In the genomic region with DNA sequence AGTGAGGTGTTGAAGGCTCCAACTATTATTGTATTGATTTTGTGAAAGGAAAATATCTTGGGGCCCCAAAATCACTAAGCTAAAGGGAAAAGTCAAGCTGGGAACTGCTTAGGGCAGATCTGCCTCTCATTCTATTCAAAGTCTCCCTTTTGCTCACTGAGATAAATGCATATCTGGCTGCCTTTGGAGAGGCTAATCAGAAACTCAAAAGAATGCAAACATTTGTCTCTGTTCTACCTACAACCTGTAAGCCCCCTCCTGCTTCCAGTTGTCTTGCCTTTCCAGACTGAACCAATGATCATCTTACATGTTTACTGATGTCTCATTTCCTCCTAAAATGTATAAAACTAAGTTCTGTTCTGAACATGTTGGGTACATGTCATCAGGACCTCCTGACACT, we compare ENCODE assay signal across 20 cellular contexts.
"Had no signal": no experiment of that assay in that cellular context is flagged by ENCODE, and none has a peak within 500 bp of the region (broad histone marks: within the 10 kb centered on the region; RNA-seq: fewer than 3 reads in every experiment).

No MANE protein-coding gene starts in this region.

- DNase-seq: effector memory CD4-positive, alpha-beta T cell; glutamatergic neuron; left ventricle myocardium superior; mucosa of descending colon; naive thymus-derived CD8-positive, alpha-beta T cell; posterior cingulate gyrus; spleen; stimulated activated CD4-positive, alpha-beta T cell treated with anti-CD3 and anti-CD28 coated beads, Interleukin-15, amount 100 ng/mL, for 24 hours; stimulated activated CD4-positive, alpha-beta T cell treated with anti-CD3 and anti-CD28 coated beads, Interleukin-1b, Interleukin-23, amount 100 ng/mL, for 48 hours; stimulated activated CD4-positive, alpha-beta T cell treated with anti-CD3 and anti-CD28 coated beads, Interleukin-4, amount 100 ng/mL, for 4 hours; stimulated activated naive B cell treated with anti-CD40 and anti-IgM and Interleukin-4, amounts not matched to agents 10 μg/mL and 1 μg/mL and 100 μg/mL, for 72 hours; stomach; substantia nigra; transverse colon had no signal

- H3K4me1 ChIP-seq: gastroesophageal sphincter, transverse colon had no signal

- ATAC-seq: gastroesophageal sphincter; left ventricle myocardium superior; mucosa of descending colon; naive thymus-derived CD8-positive, alpha-beta T cell; sciatic nerve; stimulated activated naive B cell treated with anti-CD40 and anti-IgM and Interleukin-4, amounts not matched to agents 10 μg/mL and 1 μg/mL and 100 μg/mL, for 72 hours had no signal

- H3K27me3 ChIP-seq: esophagus muscularis mucosa, gastroesophageal sphincter, spleen, stomach, transverse colon had no signal

- H3K27ac ChIP-seq: epithelial cell of prostate, esophagus muscularis mucosa, gastroesophageal sphincter, spleen, stomach, thoracic aorta, transverse colon had no signal

- H3K4me1 Mint-ChIP-seq: naive thymus-derived CD8-positive, alpha-beta T cell; stimulated activated naive B cell treated with anti-CD40 and anti-IgM and Interleukin-4, amounts not matched to agents 10 μg/mL and 1 μg/mL and 100 μg/mL, for 72 hours had no signal

- H3K4me3 Mint-ChIP-seq: naive thymus-derived CD8-positive, alpha-beta T cell; stimulated activated naive B cell treated with anti-CD40 and anti-IgM and Interleukin-4, amounts not matched to agents 10 μg/mL and 1 μg/mL and 100 μg/mL, for 72 hours had no signal

- H3K27ac Mint-ChIP-seq: naive thymus-derived CD8-positive, alpha-beta T cell; stimulated activated naive B cell treated with anti-CD40 and anti-IgM and Interleukin-4, amounts not matched to agents 10 μg/mL and 1 μg/mL and 100 μg/mL, for 72 hours had no signal

- H3K36me3 ChIP-seq: esophagus muscularis mucosa, gastroesophageal sphincter, spleen, stomach, thoracic aorta, transverse colon had no signal

- H3K36me3 Mint-ChIP-seq: naive thymus-derived CD8-positive, alpha-beta T cell; stimulated activated naive B cell treated with anti-CD40 and anti-IgM and Interleukin-4, amounts not matched to agents 10 μg/mL and 1 μg/mL and 100 μg/mL, for 72 hours had no signal

- H3K27me3 Mint-ChIP-seq: naive thymus-derived CD8-positive, alpha-beta T cell; stimulated activated naive B cell treated with anti-CD40 and anti-IgM and Interleukin-4, amounts not matched to agents 10 μg/mL and 1 μg/mL and 100 μg/mL, for 72 hours had no signal

- H3K4me3 ChIP-seq: esophagus muscularis mucosa, gastroesophageal sphincter, lung, mucosa of descending colon, spleen, stomach, thoracic aorta, transverse colon had no signal
